Comparison of ENCODE assay signal across 8 cellular contexts in the genomic region with DNA sequence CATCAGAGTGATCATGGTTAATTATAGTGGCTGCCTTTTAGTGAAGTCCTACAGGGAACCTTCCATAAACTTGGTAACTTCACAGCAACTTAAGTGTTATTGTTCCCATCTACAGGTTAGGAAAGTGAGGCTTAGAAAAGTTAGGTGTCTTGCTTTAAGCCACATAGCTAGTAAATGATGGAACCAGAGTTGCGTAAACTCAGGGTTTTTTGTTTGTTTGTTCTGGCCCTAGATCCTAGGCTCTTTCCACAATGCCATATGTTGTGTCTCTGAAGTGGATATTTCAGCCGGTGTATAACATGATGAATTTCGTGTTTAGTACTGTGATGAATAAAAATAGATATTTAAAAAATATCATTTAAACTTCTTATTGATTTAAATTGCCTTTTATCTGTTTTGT.
"Had no signal": no experiment of that assay in that cellular context is flagged by ENCODE, and none has a peak within 500 bp of the region (broad histone marks: within the 10 kb centered on the region; RNA-seq: fewer than 3 reads in every experiment).

No MANE protein-coding gene starts in this region.

- ATAC-seq: GM12878 had no signal

- DNase-seq: GDM1, GF-D8 had no signal

- FAIRE-seq: G401.6, GM12878, GM12891, GM12892, GM18507, GM19239 had no signal

- H3K4me3 ChIP-seq: GM12878 had no signal
